ENCODE assay signal across 1 cellular context in the genomic region with DNA sequence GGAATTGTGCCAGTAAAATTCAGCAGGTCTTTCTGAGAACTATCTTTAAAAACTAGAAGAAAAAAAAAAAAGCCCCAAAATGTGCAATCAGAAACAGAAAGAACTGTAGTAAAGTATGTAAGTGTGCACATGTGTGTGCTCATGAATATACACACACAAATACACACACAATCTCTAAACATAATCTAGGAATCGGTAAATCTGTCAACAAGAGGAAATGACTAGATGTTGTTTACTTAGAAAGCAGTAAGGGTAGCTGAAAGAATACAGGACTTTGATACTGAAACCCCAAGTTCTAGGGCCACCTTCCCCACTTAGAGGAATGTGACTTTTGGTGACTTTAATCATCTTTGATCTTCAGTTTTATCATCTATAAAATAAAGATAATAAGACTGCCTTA.
TF ChIP-seq lines count a peak whose summit lies in the region.

No MANE protein-coding gene starts in this region.

TF ChIP-seq in HepG2, 621 proteins besides CTCF, POLR2A, EP300 and RAD21:
- TF ChIP-seq LCORL (IDR thresholded peaks at IDR 0.05), result no peak
- no peak for TF ChIP-seq LCORL (CRISPR knock-in tag; IDR thresholded peaks at IDR 0.05)
- TF ChIP-seq, protein P1, sequence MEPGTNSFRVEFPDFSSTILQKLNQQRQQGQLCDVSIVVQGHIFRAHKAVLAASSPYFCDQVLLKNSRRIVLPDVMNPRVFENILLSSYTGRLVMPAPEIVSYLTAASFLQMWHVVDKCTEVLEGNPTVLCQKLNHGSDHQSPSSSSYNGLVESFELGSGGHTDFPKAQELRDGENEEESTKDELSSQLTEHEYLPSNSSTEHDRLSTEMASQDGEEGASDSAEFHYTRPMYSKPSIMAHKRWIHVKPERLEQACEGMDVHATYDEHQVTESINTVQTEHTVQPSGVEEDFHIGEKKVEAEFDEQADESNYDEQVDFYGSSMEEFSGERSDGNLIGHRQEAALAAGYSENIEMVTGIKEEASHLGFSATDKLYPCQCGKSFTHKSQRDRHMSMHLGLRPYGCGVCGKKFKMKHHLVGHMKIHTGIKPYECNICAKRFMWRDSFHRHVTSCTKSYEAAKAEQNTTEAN (CRISPR knock-in tag; conservative IDR thresholded peaks at IDR 0.05), result 0 out of 2 replicates have a peak, but pooled peaks have one; percentile 18
- TF ChIP-seq MEF2D (CRISPR knock-in tag; IDR thresholded peaks at IDR 0.05), result no peak
- TF ChIP-seq FOXP1 (IDR thresholded peaks at IDR 0.05), result no peak
- TF ChIP-seq FOXP1 (CRISPR knock-in tag; IDR thresholded peaks at IDR 0.05), result peak; percentile 75
- 0 out of 2 replicates have a peak, but pooled peaks have one; percentile 14 for TF ChIP-seq ARID5B (CRISPR knock-in tag; IDR thresholded peaks at IDR 0.05)
- TF ChIP-seq GATAD1 (CRISPR knock-in tag; IDR thresholded peaks at IDR 0.05), result no peak
- TF ChIP-seq ARNT2 (CRISPR knock-in tag; IDR thresholded peaks at IDR 0.05; ENCODE audit: low read depth), result no peak
- no peak for TF ChIP-seq ZNF207 (IDR thresholded peaks at IDR 0.05; ENCODE audit: borderline replicate concordance)
- peak; percentile 65 for TF ChIP-seq FOXA3 (CRISPR knock-in tag; IDR thresholded peaks at IDR 0.05)
- 0 out of 2 replicates have a peak, but pooled peaks have one; percentile 16 for TF ChIP-seq GATAD2A (CRISPR knock-in tag; IDR thresholded peaks at IDR 0.05)
- no peak for TF ChIP-seq MBD4 (IDR thresholded peaks at IDR 0.05; ENCODE audit: borderline replicate concordance, low read length)
- TF ChIP-seq FOXA1 (IDR thresholded peaks at IDR 0.05), result 0 out of 2 replicates have a peak, but pooled peaks have one; percentile 45
- TF ChIP-seq FOXA1 (CRISPR knock-in tag; IDR thresholded peaks at IDR 0.05), result peak; percentile 40
